3 cellular contexts compared by ENCODE assay signal in the genomic region with DNA sequence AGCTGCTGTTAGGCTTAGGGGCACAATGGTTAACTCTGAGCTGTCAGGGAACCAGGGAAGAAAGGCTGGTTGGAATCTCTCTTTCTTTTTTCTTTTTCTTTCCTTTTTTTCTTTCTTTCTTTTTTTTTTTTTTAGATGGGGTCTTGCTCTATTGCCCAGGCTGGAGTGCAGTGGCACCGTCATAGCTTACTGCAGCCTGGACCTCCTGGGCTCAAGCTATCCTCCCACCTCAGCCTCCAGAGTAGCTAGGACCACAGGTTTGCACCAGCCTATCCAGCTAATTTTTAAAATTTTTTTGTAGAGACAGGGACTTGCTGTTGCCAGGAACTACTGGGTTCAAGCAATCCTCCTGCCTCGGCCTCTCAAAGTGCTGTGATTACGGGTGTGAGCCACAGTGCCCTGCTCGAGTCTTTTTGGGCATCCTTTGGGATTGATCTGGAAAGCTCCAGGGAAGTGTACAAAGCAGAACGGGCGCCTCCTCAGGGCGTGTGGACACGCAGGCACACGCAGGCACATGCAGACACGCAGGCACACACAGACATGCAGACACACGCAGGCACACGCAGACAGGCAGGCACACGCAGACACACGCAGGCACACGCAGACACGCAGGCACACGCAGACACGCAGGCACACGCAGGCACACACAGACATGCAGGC.
TF ChIP-seq lines count a peak whose summit lies in the region.

No MANE protein-coding gene starts in this region.

TF ChIP-seq in A549, 52 proteins besides CTCF, POLR2A, EP300 and RAD21:
- no peak for TF ChIP-seq ESRRA (IDR thresholded peaks at IDR 0.05; ENCODE audit: borderline replicate concordance, low read length)

TF ChIP-seq in HCT116, 20 proteins besides CTCF, POLR2A, EP300 and RAD21:
- TF ChIP-seq, protein P1, sequence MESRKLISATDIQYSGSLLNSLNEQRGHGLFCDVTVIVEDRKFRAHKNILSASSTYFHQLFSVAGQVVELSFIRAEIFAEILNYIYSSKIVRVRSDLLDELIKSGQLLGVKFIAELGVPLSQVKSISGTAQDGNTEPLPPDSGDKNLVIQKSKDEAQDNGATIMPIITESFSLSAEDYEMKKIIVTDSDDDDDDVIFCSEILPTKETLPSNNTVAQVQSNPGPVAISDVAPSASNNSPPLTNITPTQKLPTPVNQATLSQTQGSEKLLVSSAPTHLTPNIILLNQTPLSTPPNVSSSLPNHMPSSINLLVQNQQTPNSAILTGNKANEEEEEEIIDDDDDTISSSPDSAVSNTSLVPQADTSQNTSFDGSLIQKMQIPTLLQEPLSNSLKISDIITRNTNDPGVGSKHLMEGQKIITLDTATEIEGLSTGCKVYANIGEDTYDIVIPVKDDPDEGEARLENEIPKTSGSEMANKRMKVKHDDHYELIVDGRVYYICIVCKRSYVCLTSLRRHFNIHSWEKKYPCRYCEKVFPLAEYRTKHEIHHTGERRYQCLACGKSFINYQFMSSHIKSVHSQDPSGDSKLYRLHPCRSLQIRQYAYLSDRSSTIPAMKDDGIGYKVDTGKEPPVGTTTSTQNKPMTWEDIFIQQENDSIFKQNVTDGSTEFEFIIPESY (IDR thresholded peaks at IDR 0.05; ENCODE audit: extremely low read depth, insufficient replicate concordance, low read length), result no peak
- no peak for TF ChIP-seq EGR1 (IDR thresholded peaks at IDR 0.05; ENCODE audit: low read depth)
- TF ChIP-seq, protein P2, sequence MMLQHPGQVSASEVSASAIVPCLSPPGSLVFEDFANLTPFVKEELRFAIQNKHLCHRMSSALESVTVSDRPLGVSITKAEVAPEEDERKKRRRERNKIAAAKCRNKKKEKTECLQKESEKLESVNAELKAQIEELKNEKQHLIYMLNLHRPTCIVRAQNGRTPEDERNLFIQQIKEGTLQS (IDR thresholded peaks at IDR 0.05), result no peak
- no peak for TF ChIP-seq ZNF274 (IDR thresholded peaks at IDR 0.05; ENCODE audit: low read depth, low read length)
TF ChIP-seq in HCT116: peak in this region for 0.

TF ChIP-seq in H1, 55 proteins besides CTCF, POLR2A, EP300 and RAD21:
- TF ChIP-seq HDAC6 (IDR thresholded peaks at IDR 0.05; ENCODE audit: low read depth, low read length) (no peak), EGR1 (IDR thresholded peaks at IDR 0.05; ENCODE audit: borderline replicate concordance, low read depth, low read length) (no peak), TCF12 (IDR thresholded peaks at IDR 0.05; ENCODE audit: low read depth, low read length) (no peak)
